11 cellular contexts compared by ENCODE assay signal in genomic region chr6:38688579-38689087, GRCh38. TPM values are rescaled to one million over a fixed set of nuclear protein-coding genes. Genes with fewer than 3 reads are reported as not detected.
A peak's percentile ranks its signal among the peaks of the same experiment; 100 is the strongest.
DNase-seq lines count a peak whose midpoint lies in the region; ATAC-seq and TF ChIP-seq lines count a peak whose summit lies in the region.
"Had no signal": no experiment of that assay in that cellular context is flagged by ENCODE, and none has a peak within 500 bp of the region (broad histone marks: within the 10 kb centered on the region; RNA-seq: fewer than 3 reads in every experiment).

No MANE protein-coding gene starts in this region.

- TF ChIP-seq POLR2A in upper lobe of left lung (IDR thresholded peaks at IDR 0.05): no peak

- WGBS in upper lobe of left lung, 2 donors: 71 to 76% methylated on average over 6 of the region's 6 CpGs

- no peak overlapping the region for H3K4me3 ChIP-seq in upper lobe of left lung

- no peaks in the 10 kb centered on the region for H3K27me3 ChIP-seq in upper lobe of left lung

- CTCF ChIA-PET in activated CD4-positive, alpha-beta T cell treated with anti-CD3 and anti-CD28 coated beads, Interleukin-2, amount 10 ng/mL, durations not matched to agents 7 days and 5 days (lab: Charles Lee): interaction anchor here (0.6 to 1.3 kb wide), 2 partner anchors 9 to 61 kb away, joined by 3 to 4 read pairs; no protein-coding TSS in a partner anchor

- H3K4me1 Mint-ChIP-seq in activated CD4-positive, alpha-beta T cell treated with anti-CD3 and anti-CD28 coated beads, Interleukin-2, amount 10 ng/mL, durations not matched to agents 7 days and 5 days: peaks cover 22% of the 10 kb centered on the region
- H3K4me1 Mint-ChIP-seq in activated naive CD8-positive, alpha-beta T cell treated with anti-CD3 and anti-CD28 coated beads, Interleukin-2, amount 50 U/mL, for 24 hours: peaks cover 20% of the 10 kb centered on the region
- H3K4me1 Mint-ChIP-seq in stimulated activated effector memory CD8-positive, alpha-beta T cell treated with anti-CD3 and anti-CD28 coated beads, Interleukin-12 subunit alpha, Interleukin-12 subunit beta, amount 100 ng/mL, for 72 hours: peaks cover 25% of the 10 kb centered on the region

- ATAC-seq in HG03108 (IDR thresholded peaks at IDR 0.05; ENCODE audit: unreplicated experiment) (peak; percentile 87), upper lobe of left lung (ENCODE audit: low FRiP score in 2 of 2) (no peak), HG03097 (IDR thresholded peaks at IDR 0.05; ENCODE audit: low FRiP score, unreplicated experiment) (no peak)
- peak; percentile 36 for ATAC-seq in activated naive CD8-positive, alpha-beta T cell treated with anti-CD3 and anti-CD28 coated beads, Interleukin-2, amount 50 U/mL, for 24 hours
- no peak for ATAC-seq in stimulated activated effector memory CD8-positive, alpha-beta T cell treated with anti-CD3 and anti-CD28 coated beads, Interleukin-12 subunit alpha, Interleukin-12 subunit beta, amount 100 ng/mL, for 72 hours

- no peak for TF ChIP-seq EP300 in upper lobe of left lung (IDR thresholded peaks at IDR 0.05)

- no peak for TF ChIP-seq CTCF in upper lobe of left lung (IDR thresholded peaks at IDR 0.05)

- H3K4me3 Mint-ChIP-seq in activated CD4-positive, alpha-beta T cell treated with anti-CD3 and anti-CD28 coated beads, Interleukin-2, amount 10 ng/mL, durations not matched to agents 7 days and 5 days: no peak overlapping the region
- no peak overlapping the region for H3K4me3 Mint-ChIP-seq in activated naive CD8-positive, alpha-beta T cell treated with anti-CD3 and anti-CD28 coated beads, Interleukin-2, amount 50 U/mL, for 24 hours
- no peak overlapping the region for H3K4me3 Mint-ChIP-seq in stimulated activated effector memory CD8-positive, alpha-beta T cell treated with anti-CD3 and anti-CD28 coated beads, Interleukin-12 subunit alpha, Interleukin-12 subunit beta, amount 100 ng/mL, for 72 hours

- peak overlapping the region; percentile 51 for H3K27ac Mint-ChIP-seq in activated CD4-positive, alpha-beta T cell treated with anti-CD3 and anti-CD28 coated beads, Interleukin-2, amount 10 ng/mL, durations not matched to agents 7 days and 5 days
- H3K27ac Mint-ChIP-seq in activated naive CD8-positive, alpha-beta T cell treated with anti-CD3 and anti-CD28 coated beads, Interleukin-2, amount 50 U/mL, for 24 hours: no peak overlapping the region
- peak overlapping the region; percentile 56 for H3K27ac Mint-ChIP-seq in stimulated activated effector memory CD8-positive, alpha-beta T cell treated with anti-CD3 and anti-CD28 coated beads, Interleukin-12 subunit alpha, Interleukin-12 subunit beta, amount 100 ng/mL, for 72 hours

- POLR2A ChIA-PET in activated CD4-positive, alpha-beta T cell treated with anti-CD3 and anti-CD28 coated beads, Interleukin-2, amount 10 ng/mL, durations not matched to agents 7 days and 5 days (lab: Charles Lee): no interaction called here

- H3K9me3 ChIP-seq in upper lobe of left lung: no peaks in the 10 kb centered on the region

- H3K36me3 ChIP-seq in upper lobe of left lung: peaks cover 0 to 9% (median 2%) of the 10 kb centered on the region in 4 donors

- H3K9me3 Mint-ChIP-seq in activated CD4-positive, alpha-beta T cell treated with anti-CD3 and anti-CD28 coated beads, Interleukin-2, amount 10 ng/mL, durations not matched to agents 7 days and 5 days: no peaks in the 10 kb centered on the region
- no peaks in the 10 kb centered on the region for H3K9me3 Mint-ChIP-seq in activated naive CD8-positive, alpha-beta T cell treated with anti-CD3 and anti-CD28 coated beads, Interleukin-2, amount 50 U/mL, for 24 hours
- H3K9me3 Mint-ChIP-seq in stimulated activated effector memory CD8-positive, alpha-beta T cell treated with anti-CD3 and anti-CD28 coated beads, Interleukin-12 subunit alpha, Interleukin-12 subunit beta, amount 100 ng/mL, for 72 hours: no peaks in the 10 kb centered on the region

- H3K27ac ChIP-seq in upper lobe of left lung: peak overlapping the region in 1 of 4 donors; percentile 14

- peaks cover 18% of the 10 kb centered on the region for H3K36me3 Mint-ChIP-seq in activated CD4-positive, alpha-beta T cell treated with anti-CD3 and anti-CD28 coated beads, Interleukin-2, amount 10 ng/mL, durations not matched to agents 7 days and 5 days (ENCODE audit: low read depth)
- H3K36me3 Mint-ChIP-seq in activated naive CD8-positive, alpha-beta T cell treated with anti-CD3 and anti-CD28 coated beads, Interleukin-2, amount 50 U/mL, for 24 hours (ENCODE audit: low read depth): peaks cover 32% of the 10 kb centered on the region
- peaks cover 23% of the 10 kb centered on the region for H3K36me3 Mint-ChIP-seq in stimulated activated effector memory CD8-positive, alpha-beta T cell treated with anti-CD3 and anti-CD28 coated beads, Interleukin-12 subunit alpha, Interleukin-12 subunit beta, amount 100 ng/mL, for 72 hours

- peaks cover 5 to 16% (median 10%) of the 10 kb centered on the region in 4 donors for H3K4me1 ChIP-seq in upper lobe of left lung

- DNase-seq in activated CD4-positive, alpha-beta T cell treated with anti-CD3 and anti-CD28 coated beads, Interleukin-2, amount 10 ng/mL, durations not matched to agents 7 days and 5 days: no peak
- DNase-seq in activated CD4-positive, alpha-beta T cell treated with anti-CD3 and anti-CD28 coated beads, Interleukin-2, amount 50 U/mL, for 4 hours: no peak
- DNase-seq in activated naive CD8-positive, alpha-beta T cell treated with anti-CD3 and anti-CD28 coated beads, Interleukin-2, amount 50 U/mL, for 24 hours: no peak
- no peak for DNase-seq in stimulated activated effector memory CD8-positive, alpha-beta T cell treated with anti-CD3 and anti-CD28 coated beads, Interleukin-12 subunit alpha, Interleukin-12 subunit beta, amount 100 ng/mL, for 72 hours (ENCODE audit: low spot score in 2 of 2)
- DNase-seq in upper lobe of left lung (no peak), hippocampal formation (lab: John Stamatoyannopoulos, UW) (no peak)
- DNase-seq: activated CD4-positive, CD25-positive, alpha-beta regulatory T cell treated with anti-CD3 and anti-CD28 coated beads, Interleukin-2, amount 50 U/mL, for 72 hours; foreskin fibroblast; trophoblast cell had no signal

- no peaks in the 10 kb centered on the region for H3K27me3 Mint-ChIP-seq in activated CD4-positive, alpha-beta T cell treated with anti-CD3 and anti-CD28 coated beads, Interleukin-2, amount 10 ng/mL, durations not matched to agents 7 days and 5 days
- no peaks in the 10 kb centered on the region for H3K27me3 Mint-ChIP-seq in activated naive CD8-positive, alpha-beta T cell treated with anti-CD3 and anti-CD28 coated beads, Interleukin-2, amount 50 U/mL, for 24 hours

RNA-seq across cellular contexts. Expression of gene GLO1, which starts 14.3 kb away (rescaled TPM):
- total RNA-seq in activated CD4-positive, alpha-beta T cell treated with anti-CD3 and anti-CD28 coated beads, Interleukin-2, amount 10 ng/mL, durations not matched to agents 7 days and 5 days: 10 to 100 TPM; 77.1 to 85.6 TPM
- total RNA-seq in upper lobe of left lung: 100 to 1,000 TPM in 1 of 6 donors, 10 to 100 TPM in 5; 25.1 to 111 (median 74.6) TPM

RNA-seq across cellular contexts. Expression of gene DNAH8, which starts 26.5 kb away (rescaled TPM):
- under 1 TPM; 0.07 to 0.10 TPM for total RNA-seq in activated CD4-positive, alpha-beta T cell treated with anti-CD3 and anti-CD28 coated beads, Interleukin-2, amount 10 ng/mL, durations not matched to agents 7 days and 5 days
- total RNA-seq in upper lobe of left lung: under 1 TPM in 4 of 6 donors, not detected in 2; under 0.01 to 0.24 (median 0.15) TPM

RNA-seq across cellular contexts. Expression of gene BTBD9, which starts 48.9 kb away (rescaled TPM):
- 10 to 100 TPM; 12.0 to 12.6 TPM for total RNA-seq in activated CD4-positive, alpha-beta T cell treated with anti-CD3 and anti-CD28 coated beads, Interleukin-2, amount 10 ng/mL, durations not matched to agents 7 days and 5 days
- 10 to 100 TPM; 18.2 to 60.8 (median 44.9) TPM for total RNA-seq in upper lobe of left lung

Comparison
In these comparisons a context has a peak if more than half of its experiments do, and no peak if none do; other contexts are left out.
1. ATAC-seq: peak in HG03108 (single experiment) and activated naive CD8-positive, alpha-beta T cell treated with anti-CD3 and anti-CD28 coated beads, Interleukin-2, amount 50 U/mL, for 24 hours (single experiment); none in stimulated activated effector memory CD8-positive, alpha-beta T cell treated with anti-CD3 and anti-CD28 coated beads, Interleukin-12 subunit alpha, Interleukin-12 subunit beta, amount 100 ng/mL, for 72 hours (single experiment), upper lobe of left lung (0 of 2) and HG03097 (single experiment).